Comparison of ENCODE assay signal across 1 cellular context in genomic region chr1:183239220-183239742, GRCh38.
TF ChIP-seq lines count a peak whose summit lies in the region.

No MANE protein-coding gene starts in this region.

TF ChIP-seq in HEK293, 187 proteins besides CTCF, POLR2A, EP300 and RAD21:
- TF ChIP-seq ZBTB21 (tag by site-specific recombination; IDR thresholded peaks at IDR 0.05) = no peak
- 0 out of 2 replicates have a peak, but pooled peaks have one; percentile 36 for TF ChIP-seq PRDM1 (tag by site-specific recombination; IDR thresholded peaks at IDR 0.05)
